Comparison of ENCODE assay signal across 9 cellular contexts in genomic region chr12:113461666-113462065, GRCh38. TPM values are rescaled to one million over a fixed set of nuclear protein-coding genes. Genes with fewer than 3 reads are reported as not detected.
DNase-seq lines count a peak whose midpoint lies in the region; ATAC-seq and TF ChIP-seq lines count a peak whose summit lies in the region.
"Had no signal": no experiment of that assay in that cellular context is flagged by ENCODE, and none has a peak within 500 bp of the region (broad histone marks: within the 10 kb centered on the region; RNA-seq: fewer than 3 reads in every experiment).

No MANE protein-coding gene starts in this region.

- H3K4me3 Mint-ChIP-seq in natural killer cell: peak overlapping the region; percentile 33
- no peak overlapping the region for H3K4me3 Mint-ChIP-seq in natural killer cell treated with Interleukin-12 subunit alpha and Interleukin-12 subunit beta and Interleukin-15 and Interleukin-18, amount 100 ng/mL, for 72 hours

- H3K4me3 ChIP-seq in upper lobe of right lung: no peak overlapping the region

- H3K27ac ChIP-seq in upper lobe of right lung: no peak overlapping the region

- H3K27me3 ChIP-seq in upper lobe of right lung: peaks cover 83% of the 10 kb centered on the region

- H3K4me1 Mint-ChIP-seq in natural killer cell: peaks cover 11 to 19% of the 10 kb centered on the region in 2 donors
- peaks cover 14 to 19% of the 10 kb centered on the region in 2 donors for H3K4me1 Mint-ChIP-seq in natural killer cell treated with Interleukin-12 subunit alpha and Interleukin-12 subunit beta and Interleukin-15 and Interleukin-18, amount 100 ng/mL, for 72 hours (ENCODE audit: low read depth in 2 of 2)

- ATAC-seq in natural killer cell (no peak), upper lobe of right lung (no peak)
- no peak for ATAC-seq in natural killer cell treated with Interleukin-12 subunit alpha and Interleukin-12 subunit beta and Interleukin-15 and Interleukin-18, amount 100 ng/mL, for 72 hours

- peaks cover 62 to 64% of the 10 kb centered on the region in 2 donors for H3K27me3 Mint-ChIP-seq in natural killer cell (ENCODE audit: low read depth in 2 of 2)
- peaks cover 44 to 66% of the 10 kb centered on the region in 2 donors for H3K27me3 Mint-ChIP-seq in natural killer cell treated with Interleukin-12 subunit alpha and Interleukin-12 subunit beta and Interleukin-15 and Interleukin-18, amount 100 ng/mL, for 72 hours

- peaks cover 31% of the 10 kb centered on the region for H3K4me1 ChIP-seq in upper lobe of right lung

- no peaks in the 10 kb centered on the region for H3K36me3 ChIP-seq in upper lobe of right lung

- H3K9me3 Mint-ChIP-seq in natural killer cell: no peaks in the 10 kb centered on the region
- no peaks in the 10 kb centered on the region for H3K9me3 Mint-ChIP-seq in natural killer cell treated with Interleukin-12 subunit alpha and Interleukin-12 subunit beta and Interleukin-15 and Interleukin-18, amount 100 ng/mL, for 72 hours
- H3K9me3 Mint-ChIP-seq: activated T-helper 1 cell treated with anti-CD3 and anti-CD28 coated beads, Interleukin-12 subunit alpha, Interleukin-12 subunit beta, Interleukin-2, Interleukin-4 antibody, amounts not matched to agents 30 ng/mL and 10 ng/mL and 1 ng/mL, durations not matched to agents 14 hours and 24 hours and 36 hours had no signal

- no peak overlapping the region for H3K27ac Mint-ChIP-seq in natural killer cell
- no peak overlapping the region for H3K27ac Mint-ChIP-seq in natural killer cell treated with Interleukin-12 subunit alpha and Interleukin-12 subunit beta and Interleukin-15 and Interleukin-18, amount 100 ng/mL, for 72 hours

- H3K36me3 Mint-ChIP-seq in natural killer cell: no peaks in the 10 kb centered on the region
- peaks cover 6% of the 10 kb centered on the region for H3K36me3 Mint-ChIP-seq in natural killer cell treated with Interleukin-12 subunit alpha and Interleukin-12 subunit beta and Interleukin-15 and Interleukin-18, amount 100 ng/mL, for 72 hours

- DNase-seq in natural killer cell: no peak
- DNase-seq in natural killer cell treated with Interleukin-12 subunit alpha and Interleukin-12 subunit beta and Interleukin-15 and Interleukin-18, amount 100 ng/mL, for 72 hours (ENCODE audit: low spot score): no peak
- peak; percentile 48 for DNase-seq in NCI-H748 (lab: John Stamatoyannopoulos, UW; ENCODE audit: unreplicated experiment)
- peak; percentile 45 for DNase-seq in dermis blood vessel endothelial cell
- DNase-seq in occipital lobe (lab: John Stamatoyannopoulos, UW): no peak
- no peak for DNase-seq in NCI-H2107 (lab: John Stamatoyannopoulos, UW)
- DNase-seq in ureter (ENCODE audit: low spot score): no peak
- DNase-seq in upper lobe of right lung: no peak

- intact Hi-C loops in natural killer cell (cut with micrococcal nuclease): no loop called here
- intact Hi-C loops in upper lobe of right lung (cut with DNase I): loop anchor here (10.0 kb wide), 1 partner anchor 453 kb away; no protein-coding TSS in a partner anchor

- TF ChIP-seq CTCF in natural killer cell (IDR thresholded peaks at IDR 0.05): no peak
- TF ChIP-seq CTCF in upper lobe of right lung (IDR thresholded peaks at IDR 0.05): no peak

- H3K9me3 ChIP-seq in upper lobe of right lung: no peaks in the 10 kb centered on the region

RNA-seq across cellular contexts. Expression of gene LHX5, which starts 10.0 kb away (rescaled TPM):
- not detected for total RNA-seq in natural killer cell
- not detected for total RNA-seq in natural killer cell treated with Interleukin-12 subunit alpha and Interleukin-12 subunit beta and Interleukin-15 and Interleukin-18, amount 100 ng/mL, for 72 hours
- 0.05 TPM in 1 of 2 replicates, not detected in the other for total RNA-seq in dermis blood vessel endothelial cell
- total RNA-seq in occipital lobe: not detected
- not detected for total RNA-seq in ureter
- total RNA-seq in upper lobe of right lung: not detected
- total RNA-seq: activated T-helper 1 cell treated with anti-CD3 and anti-CD28 coated beads, Interleukin-12 subunit alpha, Interleukin-12 subunit beta, Interleukin-2, Interleukin-4 antibody, amounts not matched to agents 30 ng/mL and 10 ng/mL and 1 ng/mL, durations not matched to agents 14 hours and 24 hours and 36 hours had no signal

RNA-seq across cellular contexts. Expression of gene SDSL, which starts 39.5 kb away (rescaled TPM):
- total RNA-seq in natural killer cell (1 to 10 TPM; 1.0 to 7.5 (median 3.7) TPM), dermis blood vessel endothelial cell (2.4 and 3.3 TPM in 2 replicates), occipital lobe (1.6 TPM), ureter (17.4 TPM), upper lobe of right lung (10.7 TPM)
- 1 to 10 TPM in 1 of 2 donors, under 1 TPM in 1; 0.76 to 2.6 TPM for total RNA-seq in natural killer cell treated with Interleukin-12 subunit alpha and Interleukin-12 subunit beta and Interleukin-15 and Interleukin-18, amount 100 ng/mL, for 72 hours

RNA-seq across cellular contexts. Expression of gene SDS, which starts 58.0 kb away (rescaled TPM):
- total RNA-seq in natural killer cell: not detected
- not detected for total RNA-seq in natural killer cell treated with Interleukin-12 subunit alpha and Interleukin-12 subunit beta and Interleukin-15 and Interleukin-18, amount 100 ng/mL, for 72 hours
- not detected in 2 replicates for total RNA-seq in dermis blood vessel endothelial cell
- total RNA-seq in occipital lobe: 0.62 TPM
- 6.4 TPM for total RNA-seq in ureter
- total RNA-seq in upper lobe of right lung: 2.4 TPM
- total RNA-seq: activated T-helper 1 cell treated with anti-CD3 and anti-CD28 coated beads, Interleukin-12 subunit alpha, Interleukin-12 subunit beta, Interleukin-2, Interleukin-4 antibody, amounts not matched to agents 30 ng/mL and 10 ng/mL and 1 ng/mL, durations not matched to agents 14 hours and 24 hours and 36 hours had no signal

Comparison
In these comparisons a context has a peak if more than half of its experiments do, and no peak if none do; other contexts are left out.
1. DNase-seq: peak in NCI-H748 (single experiment) and dermis blood vessel endothelial cell (single experiment); none in natural killer cell (single experiment), natural killer cell treated with Interleukin-12 subunit alpha and Interleukin-12 subunit beta and Interleukin-15 and Interleukin-18, amount 100 ng/mL, for 72 hours (single experiment), occipital lobe (single experiment), NCI-H2107 (single experiment), ureter (single experiment) and upper lobe of right lung (single experiment).